Comparison of ENCODE assay signal across 14 cellular contexts in the genomic region with DNA sequence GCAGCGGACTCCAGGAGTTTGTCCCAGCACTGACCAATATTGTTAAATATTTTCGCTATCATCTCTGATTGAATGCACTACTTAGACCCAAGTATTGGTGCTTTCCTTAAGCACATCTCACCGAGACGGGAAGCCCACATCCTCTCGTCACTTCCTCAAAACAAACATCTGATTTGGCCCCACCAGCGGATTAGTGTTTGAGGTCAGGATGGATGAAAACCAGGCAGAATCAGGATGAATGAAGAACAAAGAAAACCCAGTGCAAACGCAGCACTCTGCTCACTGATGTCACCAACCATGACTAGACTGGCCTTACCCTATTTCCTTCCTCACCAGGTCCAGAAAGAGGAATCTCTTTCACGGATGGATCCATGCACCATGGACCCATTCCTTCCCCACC. TPM values are rescaled to one million over a fixed set of nuclear protein-coding genes. Genes with fewer than 3 reads are reported as not detected.
A peak's percentile ranks its signal among the peaks of the same experiment; 100 is the strongest.
DNase-seq lines count a peak whose midpoint lies in the region; ATAC-seq and TF ChIP-seq lines count a peak whose summit lies in the region.
"Had no signal": no experiment of that assay in that cellular context is flagged by ENCODE, and none has a peak within 500 bp of the region (broad histone marks: within the 10 kb centered on the region; RNA-seq: fewer than 3 reads in every experiment).

No MANE protein-coding gene starts in this region.

- H3K27me3 ChIP-seq in DND-41 (ENCODE audit: insufficient read depth, low read length, poor library complexity) (peaks cover 2% of the 10 kb centered on the region), MM.1S (replicated peaks; ENCODE audit: insufficient read depth, low read length) (no peaks in the 10 kb centered on the region)

- H3K4me1 Mint-ChIP-seq in activated CD4-positive, alpha-beta memory T cell treated with anti-CD3 and anti-CD28 coated beads for 36 hours (ENCODE audit: low read depth) = peaks cover 34% of the 10 kb centered on the region
- H3K4me1 Mint-ChIP-seq in immature natural killer cell = peaks cover 30 to 32% of the 10 kb centered on the region in 2 donors

- H3K36me3 ChIP-seq in DND-41 (ENCODE audit: insufficient read depth, low read length) (peaks cover 12% of the 10 kb centered on the region), MM.1S (replicated peaks; ENCODE audit: insufficient read depth, low read length) (no peaks in the 10 kb centered on the region)

- CTCF ChIA-PET in activated CD4-positive, alpha-beta memory T cell treated with anti-CD3 and anti-CD28 coated beads for 36 hours (lab: Charles Lee) = interaction anchor here (1.0 kb wide), 1 partner anchor 217 kb away, joined by 3 read pairs; no protein-coding TSS in a partner anchor

- H3K9me2 ChIP-seq in MM.1S (replicated peaks; ENCODE audit: insufficient read depth, low read length) = no peaks in the 10 kb centered on the region

- intact Hi-C loops in activated CD4-positive, alpha-beta memory T cell treated with anti-CD3 and anti-CD28 coated beads for 36 hours (cut with micrococcal nuclease) = no loop called here

- POLR2A ChIA-PET in activated CD4-positive, alpha-beta memory T cell treated with anti-CD3 and anti-CD28 coated beads for 36 hours (lab: Charles Lee) = no interaction called here

- H3K4me3 ChIP-seq in DND-41 (ENCODE audit: low read depth in 1 of 2, low read length in 2 of 2) (no peak overlapping the region), MM.1S (ENCODE audit: low read length) (no peak overlapping the region)
- H3K4me3 ChIP-seq: skin epidermis had no signal

- H3F3A ChIP-seq in MM.1S (ENCODE audit: insufficient read depth, low read length) = no peaks in the 10 kb centered on the region

- H3K9me3 ChIP-seq in DND-41 (ENCODE audit: insufficient read depth, low read length, severe bottlenecking) (no peaks in the 10 kb centered on the region), MM.1S (replicated peaks; ENCODE audit: insufficient read depth, low read length) (no peaks in the 10 kb centered on the region)

- peaks cover 5% of the 10 kb centered on the region for H3K9me3 Mint-ChIP-seq in activated CD4-positive, alpha-beta memory T cell treated with anti-CD3 and anti-CD28 coated beads for 36 hours
- peaks cover 0 to 1% (median 0%) of the 10 kb centered on the region in 6 donors for H3K9me3 Mint-ChIP-seq in immature natural killer cell

- peaks cover 24% of the 10 kb centered on the region for H3K36me3 Mint-ChIP-seq in activated CD4-positive, alpha-beta memory T cell treated with anti-CD3 and anti-CD28 coated beads for 36 hours
- peaks cover 4 to 14% (median 6%) of the 10 kb centered on the region in 3 donors for H3K36me3 Mint-ChIP-seq in immature natural killer cell

- H3K79me2 ChIP-seq in DND-41 (ENCODE audit: insufficient read depth, low read length) = no peaks in the 10 kb centered on the region; the same call in 1 of the 2 replicates
- no peaks in the 10 kb centered on the region for H3K79me2 ChIP-seq in MM.1S (ENCODE audit: low read length)

- H3K27ac Mint-ChIP-seq in activated CD4-positive, alpha-beta memory T cell treated with anti-CD3 and anti-CD28 coated beads for 36 hours = peak overlapping the region; percentile 68
- peak overlapping the region in 4 of 6 donors; percentile 6 to 41 (median 38) for H3K27ac Mint-ChIP-seq in immature natural killer cell

- H3K4me2 ChIP-seq in DND-41 (ENCODE audit: insufficient read depth, low read length) = no peak overlapping the region
- no peak overlapping the region for H3K4me2 ChIP-seq in MM.1S (ENCODE audit: low read depth, low read length)

- H2AFZ ChIP-seq in DND-41 (ENCODE audit: low read depth, low read length) = no peak overlapping the region
- no peak overlapping the region for H2AFZ ChIP-seq in MM.1S (ENCODE audit: low read length)

- H3K4me1 ChIP-seq in DND-41 (ENCODE audit: insufficient read depth, low read length) (peaks cover 34% of the 10 kb centered on the region), MM.1S (ENCODE audit: low read length) (peaks cover 4% of the 10 kb centered on the region; the same call in 1 of the 2 replicates)

- H3K27ac ChIP-seq in DND-41 (ENCODE audit: low read length) (0 out of 2 replicates have a peak overlapping the region, but pooled peaks have one; percentile 23), MM.1S (ENCODE audit: low read length) (no peak overlapping the region)

- no peak for TF ChIP-seq CTCF in DND-41 (IDR thresholded peaks at IDR 0.05; ENCODE audit: borderline replicate concordance, extremely low read depth, low read length, poor library complexity, severe bottlenecking)
- no peak for TF ChIP-seq CTCF in MM.1S (IDR thresholded peaks at IDR 0.05; ENCODE audit: low read length)

- H3K27me3 Mint-ChIP-seq in activated CD4-positive, alpha-beta memory T cell treated with anti-CD3 and anti-CD28 coated beads for 36 hours = no peaks in the 10 kb centered on the region
- peaks cover 0 to 13% (median 6%) of the 10 kb centered on the region in 3 donors for H3K27me3 Mint-ChIP-seq in immature natural killer cell (ENCODE audit: low read depth in 3 of 3)

- H3K9ac ChIP-seq in DND-41 (ENCODE audit: low read depth, low read length) = no peak overlapping the region
- H3K9ac ChIP-seq in MM.1S (ENCODE audit: low read length) = no peak overlapping the region

- DNase-seq in DND-41 (peak; percentile 65), MM.1S (peak; percentile 34), immature natural killer cell (peak in 1 of 3 donors; percentile 14), NCI-H748 (lab: John Stamatoyannopoulos, UW; ENCODE audit: unreplicated experiment) (no peak), activated gamma-delta T cell (lab: John Stamatoyannopoulos, UW) (no peak), NCI-H2029 (lab: John Stamatoyannopoulos, UW) (no peak), NCI-H2196 (lab: John Stamatoyannopoulos, UW; ENCODE audit: unreplicated experiment) (no peak)
- DNase-seq in activated CD4-positive, alpha-beta memory T cell treated with anti-CD3 and anti-CD28 coated beads for 36 hours = peak; percentile 66
- DNase-seq: activated CD4-positive, CD25-positive, alpha-beta regulatory T cell; DMS79 treated with DMSO at 0.1 percent for 48 hours; NCI-H187 treated with DMSO at 0.1 percent for 48 hours had no signal

- H3K4me3 Mint-ChIP-seq in activated CD4-positive, alpha-beta memory T cell treated with anti-CD3 and anti-CD28 coated beads for 36 hours = no peak overlapping the region
- H3K4me3 Mint-ChIP-seq in immature natural killer cell = peak overlapping the region in 1 of 5 donors; percentile 10

- H4K20me1 ChIP-seq in DND-41 (ENCODE audit: insufficient read depth, low read length) (no peaks in the 10 kb centered on the region), MM.1S (ENCODE audit: insufficient read depth, low read length) (no peaks in the 10 kb centered on the region)

- ATAC-seq in DND-41 (ENCODE audit: insufficient read depth, low read depth) = peak; percentile 6; the same call in 2 of the 3 replicates

RNA-seq across cellular contexts. Expression of gene PLAUR, which starts 6.0 kb away (rescaled TPM):
- total RNA-seq in activated CD4-positive, alpha-beta memory T cell treated with anti-CD3 and anti-CD28 coated beads for 36 hours = 10 to 100 TPM; 14.4 to 15.1 TPM
- 1 to 10 TPM; 3.4 to 6.1 (median 5.7) TPM for polyA plus RNA-seq in immature natural killer cell

RNA-seq across cellular contexts. Expression of gene CADM4, which starts 24.4 kb away (rescaled TPM):
- total RNA-seq in activated CD4-positive, alpha-beta memory T cell treated with anti-CD3 and anti-CD28 coated beads for 36 hours = under 1 TPM; 0.39 to 0.57 TPM
- under 1 TPM in 1 of 3 donors, not detected in 2; 0.10 TPM for polyA plus RNA-seq in immature natural killer cell

RNA-seq across cellular contexts. Expression of gene ZNF428, which starts 44.6 kb away (rescaled TPM):
- total RNA-seq in activated CD4-positive, alpha-beta memory T cell treated with anti-CD3 and anti-CD28 coated beads for 36 hours = 10 to 100 TPM; 11.7 to 12.5 TPM
- polyA plus RNA-seq in immature natural killer cell = 10 to 100 TPM; 10.6 to 28.5 (median 19.7) TPM

RNA-seq across cellular contexts. Expression of gene IRGC, which starts 51.9 kb away (rescaled TPM):
- total RNA-seq in activated CD4-positive, alpha-beta memory T cell treated with anti-CD3 and anti-CD28 coated beads for 36 hours = not detected
- polyA plus RNA-seq in immature natural killer cell = under 1 TPM in 1 of 3 donors, not detected in 2; 0.13 TPM
- total RNA-seq: aorta, HT1080 had no signal
- polyA plus RNA-seq: aorta had no signal

RNA-seq across cellular contexts. Expression of gene SRRM5, which starts 52.1 kb away (rescaled TPM):
- total RNA-seq in activated CD4-positive, alpha-beta memory T cell treated with anti-CD3 and anti-CD28 coated beads for 36 hours = under 1 TPM; 0.39 to 0.59 TPM
- polyA plus RNA-seq in immature natural killer cell = under 1 TPM in 2 of 3 donors, not detected in 1; 0.43 to 0.86 TPM
- total RNA-seq: HT1080 had no signal

Comparison
In these comparisons a context has a peak if more than half of its experiments do, and no peak if none do; other contexts are left out.
1. DNase-seq: peak in DND-41 (single experiment), MM.1S (single experiment) and activated CD4-positive, alpha-beta memory T cell treated with anti-CD3 and anti-CD28 coated beads for 36 hours (single experiment); none in NCI-H748 (single experiment), activated gamma-delta T cell (single experiment), NCI-H2029 (single experiment) and NCI-H2196 (single experiment).